In the genomic region with DNA sequence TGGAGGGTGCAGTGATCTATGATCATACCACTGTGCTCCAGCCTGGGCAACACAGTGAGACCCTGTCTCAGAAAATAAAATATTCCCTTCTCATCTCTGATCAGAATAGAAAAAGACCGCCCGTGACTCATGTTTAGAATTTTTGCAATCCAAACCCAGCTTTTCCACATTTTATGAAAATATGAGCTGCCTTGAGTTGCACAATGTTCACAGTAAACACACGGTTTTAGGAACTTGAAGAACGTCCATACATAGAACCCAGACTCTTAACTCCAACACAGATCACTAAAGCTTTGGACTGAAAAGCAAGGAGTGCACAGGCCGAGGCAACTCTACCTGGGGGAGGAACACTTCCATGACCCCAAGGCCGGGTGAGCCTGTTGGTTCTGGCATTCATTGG, we compare ENCODE assay signal across 1 cellular context.
TF ChIP-seq lines count a peak whose summit lies in the region.

No MANE protein-coding gene starts in this region.

TF ChIP-seq in GM23338, 12 proteins besides CTCF, POLR2A, EP300 and RAD21 (continued from another document):
- TF ChIP-seq, protein P1, sequence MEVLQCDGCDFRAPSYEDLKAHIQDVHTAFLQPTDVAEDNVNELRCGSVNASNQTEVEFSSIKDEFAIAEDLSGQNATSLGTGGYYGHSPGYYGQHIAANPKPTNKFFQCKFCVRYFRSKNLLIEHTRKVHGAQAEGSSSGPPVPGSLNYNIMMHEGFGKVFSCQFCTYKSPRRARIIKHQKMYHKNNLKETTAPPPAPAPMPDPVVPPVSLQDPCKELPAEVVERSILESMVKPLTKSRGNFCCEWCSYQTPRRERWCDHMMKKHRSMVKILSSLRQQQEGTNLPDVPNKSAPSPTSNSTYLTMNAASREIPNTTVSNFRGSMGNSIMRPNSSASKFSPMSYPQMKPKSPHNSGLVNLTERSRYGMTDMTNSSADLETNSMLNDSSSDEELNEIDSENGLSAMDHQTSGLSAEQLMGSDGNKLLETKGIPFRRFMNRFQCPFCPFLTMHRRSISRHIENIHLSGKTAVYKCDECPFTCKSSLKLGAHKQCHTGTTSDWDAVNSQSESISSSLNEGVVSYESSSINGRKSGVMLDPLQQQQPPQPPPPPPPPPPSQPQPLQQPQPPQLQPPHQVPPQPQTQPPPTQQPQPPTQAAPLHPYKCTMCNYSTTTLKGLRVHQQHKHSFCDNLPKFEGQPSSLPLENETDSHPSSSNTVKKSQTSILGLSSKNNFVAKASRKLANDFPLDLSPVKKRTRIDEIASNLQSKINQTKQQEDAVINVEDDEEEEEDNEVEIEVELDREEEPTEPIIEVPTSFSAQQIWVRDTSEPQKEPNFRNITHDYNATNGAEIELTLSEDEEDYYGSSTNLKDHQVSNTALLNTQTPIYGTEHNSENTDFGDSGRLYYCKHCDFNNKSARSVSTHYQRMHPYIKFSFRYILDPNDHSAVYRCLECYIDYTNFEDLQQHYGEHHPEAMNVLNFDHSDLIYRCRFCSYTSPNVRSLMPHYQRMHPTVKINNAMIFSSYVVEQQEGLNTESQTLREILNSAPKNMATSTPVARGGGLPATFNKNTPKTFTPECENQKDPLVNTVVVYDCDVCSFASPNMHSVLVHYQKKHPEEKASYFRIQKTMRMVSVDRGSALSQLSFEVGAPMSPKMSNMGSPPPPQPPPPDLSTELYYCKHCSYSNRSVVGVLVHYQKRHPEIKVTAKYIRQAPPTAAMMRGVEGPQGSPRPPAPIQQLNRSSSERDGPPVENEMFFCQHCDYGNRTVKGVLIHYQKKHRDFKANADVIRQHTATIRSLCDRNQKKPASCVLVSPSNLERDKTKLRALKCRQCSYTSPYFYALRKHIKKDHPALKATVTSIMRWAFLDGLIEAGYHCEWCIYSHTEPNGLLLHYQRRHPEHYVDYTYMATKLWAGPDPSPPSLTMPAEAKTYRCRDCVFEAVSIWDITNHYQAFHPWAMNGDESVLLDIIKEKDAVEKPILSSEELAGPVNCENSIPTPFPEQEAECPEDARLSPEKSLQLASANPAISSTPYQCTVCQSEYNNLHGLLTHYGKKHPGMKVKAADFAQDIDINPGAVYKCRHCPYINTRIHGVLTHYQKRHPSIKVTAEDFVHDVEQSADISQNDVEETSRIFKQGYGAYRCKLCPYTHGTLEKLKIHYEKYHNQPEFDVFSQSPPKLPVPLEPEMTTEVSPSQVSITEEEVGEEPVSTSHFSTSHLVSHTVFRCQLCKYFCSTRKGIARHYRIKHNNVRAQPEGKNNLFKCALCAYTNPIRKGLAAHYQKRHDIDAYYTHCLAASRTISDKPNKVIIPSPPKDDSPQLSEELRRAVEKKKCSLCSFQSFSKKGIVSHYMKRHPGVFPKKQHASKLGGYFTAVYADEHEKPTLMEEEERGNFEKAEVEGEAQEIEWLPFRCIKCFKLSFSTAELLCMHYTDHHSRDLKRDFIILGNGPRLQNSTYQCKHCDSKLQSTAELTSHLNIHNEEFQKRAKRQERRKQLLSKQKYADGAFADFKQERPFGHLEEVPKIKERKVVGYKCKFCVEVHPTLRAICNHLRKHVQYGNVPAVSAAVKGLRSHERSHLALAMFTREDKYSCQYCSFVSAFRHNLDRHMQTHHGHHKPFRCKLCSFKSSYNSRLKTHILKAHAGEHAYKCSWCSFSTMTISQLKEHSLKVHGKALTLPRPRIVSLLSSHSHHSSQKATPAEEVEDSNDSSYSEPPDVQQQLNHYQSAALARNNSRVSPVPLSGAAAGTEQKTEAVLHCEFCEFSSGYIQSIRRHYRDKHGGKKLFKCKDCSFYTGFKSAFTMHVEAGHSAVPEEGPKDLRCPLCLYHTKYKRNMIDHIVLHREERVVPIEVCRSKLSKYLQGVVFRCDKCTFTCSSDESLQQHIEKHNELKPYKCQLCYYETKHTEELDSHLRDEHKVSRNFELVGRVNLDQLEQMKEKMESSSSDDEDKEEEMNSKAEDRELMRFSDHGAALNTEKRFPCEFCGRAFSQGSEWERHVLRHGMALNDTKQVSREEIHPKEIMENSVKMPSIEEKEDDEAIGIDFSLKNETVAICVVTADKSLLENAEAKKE (CRISPR knock-in tag; IDR thresholded peaks at IDR 0.05): no peak
- TF ChIP-seq CREB1 (CRISPR knock-in tag; IDR thresholded peaks at IDR 0.05; ENCODE audit: low read depth) (no peak), NANOG (IDR thresholded peaks at IDR 0.05; ENCODE audit: borderline replicate concordance) (no peak), POLR2AphosphoS5 (IDR thresholded peaks at IDR 0.05; ENCODE audit: low read depth) (no peak), EZH2phosphoT487 (IDR thresholded peaks at IDR 0.05; ENCODE audit: unreplicated experiment) (no peak)
- TF ChIP-seq, protein P2, sequence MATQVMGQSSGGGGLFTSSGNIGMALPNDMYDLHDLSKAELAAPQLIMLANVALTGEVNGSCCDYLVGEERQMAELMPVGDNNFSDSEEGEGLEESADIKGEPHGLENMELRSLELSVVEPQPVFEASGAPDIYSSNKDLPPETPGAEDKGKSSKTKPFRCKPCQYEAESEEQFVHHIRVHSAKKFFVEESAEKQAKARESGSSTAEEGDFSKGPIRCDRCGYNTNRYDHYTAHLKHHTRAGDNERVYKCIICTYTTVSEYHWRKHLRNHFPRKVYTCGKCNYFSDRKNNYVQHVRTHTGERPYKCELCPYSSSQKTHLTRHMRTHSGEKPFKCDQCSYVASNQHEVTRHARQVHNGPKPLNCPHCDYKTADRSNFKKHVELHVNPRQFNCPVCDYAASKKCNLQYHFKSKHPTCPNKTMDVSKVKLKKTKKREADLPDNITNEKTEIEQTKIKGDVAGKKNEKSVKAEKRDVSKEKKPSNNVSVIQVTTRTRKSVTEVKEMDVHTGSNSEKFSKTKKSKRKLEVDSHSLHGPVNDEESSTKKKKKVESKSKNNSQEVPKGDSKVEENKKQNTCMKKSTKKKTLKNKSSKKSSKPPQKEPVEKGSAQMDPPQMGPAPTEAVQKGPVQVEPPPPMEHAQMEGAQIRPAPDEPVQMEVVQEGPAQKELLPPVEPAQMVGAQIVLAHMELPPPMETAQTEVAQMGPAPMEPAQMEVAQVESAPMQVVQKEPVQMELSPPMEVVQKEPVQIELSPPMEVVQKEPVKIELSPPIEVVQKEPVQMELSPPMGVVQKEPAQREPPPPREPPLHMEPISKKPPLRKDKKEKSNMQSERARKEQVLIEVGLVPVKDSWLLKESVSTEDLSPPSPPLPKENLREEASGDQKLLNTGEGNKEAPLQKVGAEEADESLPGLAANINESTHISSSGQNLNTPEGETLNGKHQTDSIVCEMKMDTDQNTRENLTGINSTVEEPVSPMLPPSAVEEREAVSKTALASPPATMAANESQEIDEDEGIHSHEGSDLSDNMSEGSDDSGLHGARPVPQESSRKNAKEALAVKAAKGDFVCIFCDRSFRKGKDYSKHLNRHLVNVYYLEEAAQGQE (IDR thresholded peaks at IDR 0.05; ENCODE audit: unreplicated experiment): no peak
